15 cellular contexts compared by ENCODE assay signal in the genomic region with DNA sequence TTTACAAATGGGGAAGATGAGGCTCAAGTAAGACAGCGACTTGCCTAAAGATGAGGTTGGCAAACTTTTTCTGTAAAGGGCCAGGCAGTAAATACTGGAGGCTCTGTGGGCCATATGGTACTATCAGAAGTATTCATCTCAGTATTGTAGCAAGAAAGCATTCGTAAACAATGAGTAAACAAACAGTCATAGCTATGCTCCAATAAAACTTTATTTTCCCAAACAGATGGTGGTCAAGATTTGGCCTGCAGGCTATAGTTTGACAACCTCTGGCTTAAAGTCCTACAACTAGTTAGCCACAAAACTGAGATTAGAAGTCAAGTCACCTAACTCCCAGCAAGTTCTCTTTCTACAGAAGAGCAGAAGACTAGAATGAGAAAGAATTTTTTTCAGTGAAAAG.
DNase-seq lines count a peak whose midpoint lies in the region; ATAC-seq and TF ChIP-seq lines count a peak whose summit lies in the region.
"Had no signal": no experiment of that assay in that cellular context is flagged by ENCODE, and none has a peak within 500 bp of the region (broad histone marks: within the 10 kb centered on the region; RNA-seq: fewer than 3 reads in every experiment).

No MANE protein-coding gene starts in this region.

- H3K27ac ChIP-seq in Panc1 (ENCODE audit: low read length) = no peak overlapping the region
- no peak overlapping the region for H3K27ac ChIP-seq in upper lobe of left lung

- POLR2A ChIA-PET in Panc1 (lab: Charles Lee) = no interaction called here

- DNase-seq in AG08395 (ENCODE audit: low spot score) (peak; percentile 13), GM04503 (ENCODE audit: low read depth) (peak; percentile 3), Panc1 (ENCODE audit: low read depth, low spot score) (no peak), left lobe of liver (ENCODE audit: low spot score) (no peak), NCI-H82 treated with DMSO at 0.1 percent for 48 hours (lab: John Stamatoyannopoulos, UW; ENCODE audit: unreplicated experiment) (no peak), upper lobe of left lung (no peak)
- DNase-seq: 8988T; ACHN; C1 segment of cervical spinal cord; Calu3; CD4-positive, alpha-beta T cell; DMS 273 treated with DMSO at 0.1 percent for 48 hours; GDM1; HCEC 1CT had no signal

- WGBS in upper lobe of left lung, 2 donors = 83 to 84% methylated on average over 2 of the region's 2 CpGs

- CTCF ChIA-PET in Panc1 (lab: Charles Lee) = interaction anchor here (0.6 kb wide), 1 partner anchor 75 kb away, joined by 4 read pairs; no protein-coding TSS in a partner anchor

- H3K27me3 ChIP-seq in Panc1 (ENCODE audit: control insufficient read depth, insufficient read depth, low read length) (no peaks in the 10 kb centered on the region), upper lobe of left lung (no peaks in the 10 kb centered on the region)

- intact Hi-C loops in Panc1 (cut with micrococcal nuclease; ENCODE audit: unreplicated experiment) = no loop called here

- TF ChIP-seq EP300 in upper lobe of left lung (IDR thresholded peaks at IDR 0.05) = no peak

- no peak for TF ChIP-seq POLR2A in upper lobe of left lung (IDR thresholded peaks at IDR 0.05)

- ATAC-seq in Panc1 (0 out of 2 replicates have a peak, but pooled peaks have one; percentile 34), left lobe of liver (peak; percentile 23), upper lobe of left lung (ENCODE audit: low FRiP score in 2 of 2) (no peak), HG02870 (IDR thresholded peaks at IDR 0.05; ENCODE audit: unreplicated experiment) (no peak)

- H3K4me1 ChIP-seq in Panc1 (ENCODE audit: control insufficient read depth, insufficient read depth, low read length) (no peaks in the 10 kb centered on the region), upper lobe of left lung (no peaks in the 10 kb centered on the region)

- in situ Hi-C loops in Panc1 (cut with HindIII; ENCODE audit: low pct_unique_long_range_greater_than_20kb, low sequenced_read_pairs) = no loop called here

- no TSS peak for BruUV-seq in Panc1 (replicated peaks; lab: Mats Ljungman, UMichigan)

- H3K9me3 ChIP-seq in Panc1 (ENCODE audit: control insufficient read depth, insufficient read depth, low read depth, low read length) = no peaks in the 10 kb centered on the region
- H3K9me3 ChIP-seq in upper lobe of left lung = no peaks in the 10 kb centered on the region

- no peak overlapping the region for H3K4me3 ChIP-seq in Panc1 (ENCODE audit: low read depth in 2 of 2, low read length in 2 of 2)
- H3K4me3 ChIP-seq in upper lobe of left lung = no peak overlapping the region

- H3K36me3 ChIP-seq in Panc1 (ENCODE audit: control insufficient read depth, insufficient read depth, low read length) (no peaks in the 10 kb centered on the region), upper lobe of left lung (no peaks in the 10 kb centered on the region)

- no peak for TF ChIP-seq CTCF in Panc1 (IDR thresholded peaks at IDR 0.05)
- TF ChIP-seq CTCF in upper lobe of left lung (IDR thresholded peaks at IDR 0.05) = no peak

Comparison
In these comparisons a context has a peak if more than half of its experiments do, and no peak if none do; other contexts are left out.
1. DNase-seq: peak in AG08395 (single experiment) and GM04503 (single experiment); none in Panc1 (single experiment), left lobe of liver (single experiment), NCI-H82 treated with DMSO at 0.1 percent for 48 hours (single experiment) and upper lobe of left lung (0 of 2).
2. ATAC-seq: peak in Panc1 (single experiment) and left lobe of liver (single experiment); none in upper lobe of left lung (0 of 2) and HG02870 (single experiment).